In genomic region chr15:48427960-48428547, GRCh38 we compare ENCODE assay signal across 18 cellular contexts.
A peak's percentile ranks its signal among the peaks of the same experiment; 100 is the strongest.
DNase-seq lines count a peak whose midpoint lies in the region; ATAC-seq and TF ChIP-seq lines count a peak whose summit lies in the region.
"Had no signal": no experiment of that assay in that cellular context is flagged by ENCODE, and none has a peak within 500 bp of the region (broad histone marks: within the 10 kb centered on the region; RNA-seq: fewer than 3 reads in every experiment).

No MANE protein-coding gene starts in this region.

- H3F3A ChIP-seq in GM23248 (ENCODE audit: insufficient read depth) (peaks cover 89% of the 10 kb centered on the region), smooth muscle cell (ENCODE audit: low read depth) (peaks cover 4% of the 10 kb centered on the region)

- peaks cover 75% of the 10 kb centered on the region for H3K4me1 ChIP-seq in GM23248 (ENCODE audit: insufficient read depth)
- H3K4me1 ChIP-seq in smooth muscle cell (ENCODE audit: low read depth) = no peaks in the 10 kb centered on the region

- peaks cover 56% of the 10 kb centered on the region for H3K79me2 ChIP-seq in GM23248 (ENCODE audit: insufficient read depth)
- no peaks in the 10 kb centered on the region for H3K79me2 ChIP-seq in smooth muscle cell (ENCODE audit: low read depth)

- in situ Hi-C loops in GM23248 (cut with MboI) = no loop called here

- peak overlapping the region; percentile 82 for H3K27ac ChIP-seq in GM23248
- peak overlapping the region; percentile 73 for H3K27ac ChIP-seq in smooth muscle cell (ENCODE audit: low read depth)
- H3K27ac ChIP-seq: KMS-11 had no signal

- H3K4me3 ChIP-seq in GM23248 = no peak overlapping the region
- no peak overlapping the region for H3K4me3 ChIP-seq in fibroblast of the aortic adventitia (ENCODE audit: low read depth, low read length)
- no peak overlapping the region for H3K4me3 ChIP-seq in smooth muscle cell
- H3K4me3 ChIP-seq: GM23338 had no signal

- no peak overlapping the region for H2AFZ ChIP-seq in GM23248
- no peak overlapping the region for H2AFZ ChIP-seq in smooth muscle cell (ENCODE audit: low read depth)
- H2AFZ ChIP-seq: GM23338 had no signal

- H3K9me2 ChIP-seq in GM23248 (ENCODE audit: insufficient read depth) = no peaks in the 10 kb centered on the region

- TF ChIP-seq CTCF in fibroblast of the aortic adventitia (IDR thresholded peaks at IDR 0.05; ENCODE audit: insufficient read depth, low read length) (no peak), smooth muscle cell (IDR thresholded peaks at IDR 0.05; ENCODE audit: borderline replicate concordance, insufficient read depth, poor library complexity, severe bottlenecking) (no peak)

- H3K9ac ChIP-seq in GM23248 = peak overlapping the region; percentile 49
- no peak overlapping the region for H3K9ac ChIP-seq in smooth muscle cell (ENCODE audit: low read depth)
- H3K9ac ChIP-seq: KMS-11 had no signal

- DNase-seq in GM23248 (peak; percentile 90), fibroblast of the aortic adventitia (ENCODE audit: low read depth) (peak; percentile 93), smooth muscle cell (lab: John Stamatoyannopoulos, UW; ENCODE audit: unreplicated experiment) (no peak), midbrain (lab: John Stamatoyannopoulos, UW) (no peak), hepatic stellate cell (ENCODE audit: low spot score) (no peak), SKM-1 treated with dmso at 0.1 percent for 144 hours (lab: John Stamatoyannopoulos, UW; ENCODE audit: unreplicated experiment) (no peak)
- DNase-seq: activated CD4-positive, CD25-positive, alpha-beta regulatory T cell; activated naive CD4-positive, alpha-beta T cell treated with anti-CD3 and anti-CD28 coated beads, Interleukin-2, amount 10 ng/mL, durations not matched to agents 7 days and 5 days; Calu3; central memory CD4-positive, alpha-beta T cell; NCI-H146; stimulated activated CD4-positive, alpha-beta T cell treated with anti-CD3 and anti-CD28 coated beads, Interleukin-4, amount 100 ng/mL, for 24 hours; T-helper 1 cell had no signal

- H3K4me2 ChIP-seq in GM23248 (ENCODE audit: unreplicated experiment) (peak overlapping the region; percentile 68), smooth muscle cell (no peak overlapping the region)
- H3K4me2 ChIP-seq: GM23338, KMS-11 had no signal

- ATAC-seq in SK-N-SH treated with all-trans-retinoic acid at 6 μM for 48 hours (peak; percentile 91), GM19035 (IDR thresholded peaks at IDR 0.05; ENCODE audit: unreplicated experiment) (no peak)
- ATAC-seq: GM23338, sciatic nerve had no signal

- H4K20me1 ChIP-seq in GM23248 (ENCODE audit: insufficient read depth) (no peaks in the 10 kb centered on the region), smooth muscle cell (ENCODE audit: low read depth) (no peaks in the 10 kb centered on the region)

- H3K9me3 ChIP-seq in GM23248 (ENCODE audit: low read depth) (no peaks in the 10 kb centered on the region), smooth muscle cell (replicated peaks; ENCODE audit: low read depth) (no peaks in the 10 kb centered on the region)

- H3K27me3 ChIP-seq in GM23248 (replicated peaks; ENCODE audit: insufficient read depth) = no peaks in the 10 kb centered on the region
- H3K27me3 ChIP-seq in smooth muscle cell (ENCODE audit: low read depth) = no peaks in the 10 kb centered on the region

- WGBS in GM23248 (ENCODE audit: low coverage in 1 of 2, low lambda C conversion rate in 2 of 2, missing lambda C conversion rate in 2 of 2), 2 experiments = 12 to 19% methylated on average over 8 of the region's 8 CpGs
- WGBS in smooth muscle cell (ENCODE audit: low lambda C conversion rate) = 71% methylated on average over 8 of the region's 8 CpGs

- H3K36me3 ChIP-seq in GM23248 (ENCODE audit: low read depth) (peaks cover 85% of the 10 kb centered on the region), smooth muscle cell (ENCODE audit: low read depth) (peaks cover 27% of the 10 kb centered on the region)

TF ChIP-seq in SK-N-SH treated with all-trans-retinoic acid at 6 μM for 48 hours, 23 proteins besides CTCF, POLR2A, EP300 and RAD21:
- TF ChIP-seq ARNTL (CRISPR knock-in tag; IDR thresholded peaks at IDR 0.05; ENCODE audit: borderline replicate concordance, low read depth) (no peak), RARB (CRISPR knock-in tag; IDR thresholded peaks at IDR 0.05) (no peak), ISL1 (CRISPR knock-in tag; IDR thresholded peaks at IDR 0.05) (peak; percentile 67), CREB5 (CRISPR knock-in tag; IDR thresholded peaks at IDR 0.05; ENCODE audit: low read depth) (peak; percentile 66; the same call in 1 of the 2 replicates), ZNF70 (CRISPR knock-in tag; IDR thresholded peaks at IDR 0.05) (0 out of 2 replicates have a peak, but pooled peaks have one; percentile 21)
TF ChIP-seq in SK-N-SH treated with all-trans-retinoic acid at 6 μM for 48 hours: peak in this region for 3.

Comparison
In these comparisons a context has a peak if more than half of its experiments do, and no peak if none do; other contexts are left out.
1. DNase-seq: peak in GM23248 (single experiment) and fibroblast of the aortic adventitia (single experiment); none in smooth muscle cell (single experiment), midbrain (single experiment), hepatic stellate cell (single experiment) and SKM-1 treated with dmso at 0.1 percent for 144 hours (single experiment).